In genomic region chr5:159441441-159441840, GRCh38 we compare ENCODE assay signal across 14 cellular contexts.
A peak's percentile ranks its signal among the peaks of the same experiment; 100 is the strongest.
DNase-seq lines count a peak whose midpoint lies in the region; ATAC-seq and TF ChIP-seq lines count a peak whose summit lies in the region.
"Had no signal": no experiment of that assay in that cellular context is flagged by ENCODE, and none has a peak within 500 bp of the region (broad histone marks: within the 10 kb centered on the region; RNA-seq: fewer than 3 reads in every experiment).

No MANE protein-coding gene starts in this region.

- DNase-seq in GM06990 (ENCODE audit: extremely low read depth, insufficient read length), result no peak
- no peak for DNase-seq in Panc1 (ENCODE audit: low read depth, low spot score)
- peak in 4 of 5 donors; percentile 35 to 66 (median 53) for DNase-seq in heart left ventricle
- DNase-seq in lower leg skin (ENCODE audit: low spot score in 2 of 2), result no peak
- no peak for DNase-seq in GM19238 (ENCODE audit: insufficient read length, low spot score)
- DNase-seq: activated CD4-positive, CD25-positive, alpha-beta regulatory T cell treated with anti-CD3 and anti-CD28 coated beads, Interleukin-2, amount 50 U/mL, for 72 hours; GF-D8; immature natural killer cell; NCI-H2107; spleen; tibial artery had no signal

- POLR2A ChIA-PET in Panc1 (lab: Charles Lee), result no interaction called here

- intact Hi-C loops in Panc1 (cut with micrococcal nuclease; ENCODE audit: unreplicated experiment), result no loop called here
- intact Hi-C loops in heart left ventricle (cut with DNase I), result loop anchor here (1.0 to 10.0 kb wide), 10 partner anchors 71 to 546 kb away; partner anchors contain the start of gene ADRA1B (in 2 of the 10)
- intact Hi-C loops in lower leg skin (cut with DNase I; ENCODE audit: low total_unique reads), result loop anchor here (10.0 kb wide), 1 partner anchor 543 kb away; no protein-coding TSS in a partner anchor

- no TSS peak for BruUV-seq in Panc1 (replicated peaks; lab: Mats Ljungman, UMichigan)

- 47 to 63% (median 57%) methylated on average over 3 of the region's 3 CpGs for WGBS in heart left ventricle, 4 donors
- WGBS in lower leg skin, 2 donors, result 62 to 75% methylated on average over 3 of the region's 3 CpGs

- no peak overlapping the region for H3K4me3 ChIP-seq in GM06990 (replicated peaks; ENCODE audit: low read depth, low read length)
- no peak overlapping the region for H3K4me3 ChIP-seq in Panc1 (ENCODE audit: low read depth in 2 of 2, low read length in 2 of 2)
- H3K4me3 ChIP-seq in heart left ventricle, result no peak overlapping the region
- no peak overlapping the region for H3K4me3 ChIP-seq in lower leg skin (ENCODE audit: low read depth, poor library complexity, severe bottlenecking)
- H3K4me3 ChIP-seq: spleen, tibial artery had no signal

- in situ Hi-C loops in Panc1 (cut with HindIII; ENCODE audit: low pct_unique_long_range_greater_than_20kb, low sequenced_read_pairs), result no loop called here

- no peaks in the 10 kb centered on the region; the same call in 1 of the 2 replicates for H3K27me3 ChIP-seq in GM06990 (replicated peaks; ENCODE audit: control insufficient read depth, insufficient read depth, low read length)
- H3K27me3 ChIP-seq in Panc1 (ENCODE audit: control insufficient read depth, insufficient read depth, low read length), result peaks cover 3% of the 10 kb centered on the region; the same call in 1 of the 2 replicates
- no peaks in the 10 kb centered on the region for H3K27me3 ChIP-seq in heart left ventricle
- H3K27me3 ChIP-seq: spleen had no signal

- H3K4me1 ChIP-seq in Panc1 (ENCODE audit: control insufficient read depth, insufficient read depth, low read length), result no peaks in the 10 kb centered on the region; the same call in 1 of the 2 replicates
- H3K4me1 ChIP-seq in heart left ventricle, result peaks cover 0 to 28% (median 7%) of the 10 kb centered on the region in 12 donors
- H3K4me1 ChIP-seq: spleen, tibial artery had no signal

- TF ChIP-seq POLR2A in heart left ventricle (IDR thresholded peaks at IDR 0.05), result no peak
- TF ChIP-seq POLR2A in lower leg skin (IDR thresholded peaks at IDR 0.05), result no peak

- CTCF ChIA-PET in Panc1 (lab: Charles Lee), result interaction anchor here (0.7 kb wide), 2 partner anchors 446 to 757 kb away, joined by 3 to 5 read pairs; no protein-coding TSS in a partner anchor

- H3K36me3 ChIP-seq in GM06990 (ENCODE audit: control insufficient read depth, insufficient read depth, low read length) (no peaks in the 10 kb centered on the region), Panc1 (ENCODE audit: control insufficient read depth, insufficient read depth, low read length) (no peaks in the 10 kb centered on the region), heart left ventricle (no peaks in the 10 kb centered on the region)
- H3K36me3 ChIP-seq: spleen, tibial artery had no signal

- H3K9me3 ChIP-seq in Panc1 (ENCODE audit: control insufficient read depth, insufficient read depth, low read depth, low read length) (no peaks in the 10 kb centered on the region), heart left ventricle (no peaks in the 10 kb centered on the region)
- H3K9me3 ChIP-seq: spleen, tibial artery had no signal

- TF ChIP-seq CTCF in 22Rv1 (IDR thresholded peaks at IDR 0.05) (peak; percentile 21; the same call in 1 of the 2 replicates), GM06990 (IDR thresholded peaks at IDR 0.05; ENCODE audit: insufficient read depth, low read length, poor library complexity, severe bottlenecking) (peak; percentile 15), Panc1 (IDR thresholded peaks at IDR 0.05) (peak; percentile 51), heart left ventricle (IDR thresholded peaks at IDR 0.05) (peak in 8 of 12 donors; percentile 10 to 42 (median 30)), lower leg skin (IDR thresholded peaks at IDR 0.05) (no peak)

- ATAC-seq in Panc1 (peak; percentile 64; the same call in 1 of the 2 replicates), heart left ventricle (peak; percentile 59 to 85 (median 80)), GM19467 (IDR thresholded peaks at IDR 0.05; ENCODE audit: unreplicated experiment) (no peak), HG03175 (IDR thresholded peaks at IDR 0.05; ENCODE audit: unreplicated experiment) (no peak)

- H3K27ac ChIP-seq in 22Rv1 (no peak overlapping the region), Panc1 (ENCODE audit: low read length) (no peak overlapping the region), heart left ventricle (peak overlapping the region in 7 of 12 donors; percentile 5 to 78 (median 43))
- H3K27ac ChIP-seq: spleen, tibial artery had no signal

Comparison
In these comparisons a context has a peak if more than half of its experiments do, and no peak if none do; other contexts are left out.
1. H3K27ac ChIP-seq: peak in heart left ventricle (7 of 12); none in 22Rv1 (single experiment) and Panc1 (single experiment).
2. CTCF ChIP-seq: peak in 22Rv1 (single experiment), GM06990 (single experiment), Panc1 (single experiment) and heart left ventricle (8 of 12); none in lower leg skin (0 of 3).
3. DNase-seq: peak in heart left ventricle (4 of 5); none in GM06990 (single experiment), Panc1 (single experiment), lower leg skin (0 of 2) and GM19238 (single experiment).
4. ATAC-seq: peak in Panc1 (single experiment) and heart left ventricle (4 of 4); none in GM19467 (single experiment) and HG03175 (single experiment).